ENCODE assay signal across 20 cellular contexts in the genomic region with DNA sequence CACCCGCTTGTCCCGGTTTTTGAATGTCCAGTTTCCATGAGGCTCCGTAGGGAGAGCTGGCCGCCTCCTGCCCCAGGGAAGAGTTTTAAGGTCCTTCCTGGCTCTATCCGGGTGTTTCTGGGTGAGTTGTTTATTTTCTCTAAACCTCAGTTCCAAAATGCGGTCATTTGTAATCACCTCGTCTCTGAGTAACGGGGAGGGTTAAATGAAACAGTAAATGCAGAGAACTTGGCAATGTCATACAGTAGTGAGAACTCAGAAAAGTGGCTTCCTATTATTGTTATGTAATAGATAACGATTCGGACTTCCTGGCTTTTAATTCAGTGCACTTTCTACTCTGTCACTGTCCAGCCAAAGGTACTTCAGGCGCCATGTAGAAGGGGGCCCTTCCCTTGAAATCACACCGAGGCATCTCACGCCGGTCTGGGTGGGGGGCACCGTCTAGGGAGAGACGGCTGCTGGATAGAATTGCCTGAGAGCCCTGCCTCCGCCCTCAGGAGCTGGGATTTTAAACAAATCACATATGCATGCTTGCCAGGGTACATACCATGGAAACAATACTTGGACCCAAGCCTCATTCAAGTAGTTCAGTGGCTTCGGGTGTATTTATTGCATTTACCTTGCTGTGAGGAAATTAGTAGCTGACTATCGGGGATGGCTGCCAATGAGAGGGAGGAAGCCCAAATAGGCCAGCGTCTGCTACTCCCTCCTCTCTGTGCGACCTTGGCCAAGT. TPM values are rescaled to one million over a fixed set of nuclear protein-coding genes. Genes with fewer than 3 reads are reported as not detected.
DNase-seq lines count a peak whose midpoint lies in the region; TF ChIP-seq lines count a peak whose summit lies in the region.
"Had no signal": no experiment of that assay in that cellular context is flagged by ENCODE, and none has a peak within 500 bp of the region (broad histone marks: within the 10 kb centered on the region; RNA-seq: fewer than 3 reads in every experiment).

No MANE protein-coding gene starts in this region.

- no peaks in the 10 kb centered on the region for H3K4me1 ChIP-seq in endodermal cell (ENCODE audit: control insufficient read depth, insufficient read depth, low read length)
- H3K4me1 ChIP-seq in transverse colon = no peaks in the 10 kb centered on the region

- H3K27ac ChIP-seq in endodermal cell (ENCODE audit: low read depth, low read length) (no peak overlapping the region), transverse colon (no peak overlapping the region)
- H3K27ac ChIP-seq: heart left ventricle had no signal

- WGBS in endodermal cell (ENCODE audit: insufficient coverage in 1 of 2, insufficient read length in 1 of 2), 2 experiments = 92 to 93% methylated on average over 14 to 21 of the region's 21 CpGs
- 43 to 53% methylated on average over 10 to 21 of the region's 21 CpGs for WGBS in transverse colon (ENCODE audit: low coverage in 1 of 2), 2 donors

- no peaks in the 10 kb centered on the region for H3K36me3 Mint-ChIP-seq in brain
- H3K36me3 Mint-ChIP-seq in endodermal cell (ENCODE audit: low read depth) = no peaks in the 10 kb centered on the region
- H3K36me3 Mint-ChIP-seq: activated naive CD8-positive, alpha-beta T cell treated with anti-CD3 and anti-CD28 coated beads, Interleukin-2, amount 10 ng/mL, durations not matched to agents 7 days and 5 days had no signal

- H3K9ac ChIP-seq in endodermal cell (ENCODE audit: extremely low read depth, low read length, poor library complexity, severe bottlenecking) = no peak overlapping the region

- in situ Hi-C loops in ACHN (cut with HindIII; ENCODE audit: low pct_ligation_motif_present, low pct_unique_long_range_greater_than_20kb, low sequenced_read_pairs) = no loop called here
- in situ Hi-C loops in transverse colon (cut with MboI; ENCODE audit: low pct_ligation_motif_present in 1 of 4, low pct_unique_long_range_greater_than_20kb in 1 of 4, low sequenced_read_pairs in 3 of 4) = no loop called here

- no peak for TF ChIP-seq EP300 in transverse colon (IDR thresholded peaks at IDR 0.05; ENCODE audit: low read depth)

- H3K27me3 ChIP-seq in endodermal cell (ENCODE audit: control insufficient read depth, insufficient read depth, low read length, poor library complexity, severe bottlenecking) (no peaks in the 10 kb centered on the region), transverse colon (peaks cover 38% of the 10 kb centered on the region)

- H3K27me3 Mint-ChIP-seq in brain = peaks cover 7% of the 10 kb centered on the region
- peaks cover 3% of the 10 kb centered on the region for H3K27me3 Mint-ChIP-seq in endodermal cell (ENCODE audit: insufficient read depth)

- no peak overlapping the region for H3K4me3 ChIP-seq in endodermal cell (ENCODE audit: low read length)
- H3K4me3 ChIP-seq in transverse colon = no peak overlapping the region

- intact Hi-C loops in transverse colon (cut with DNase I; ENCODE audit: low total_unique reads) = no loop called here

- H3K9me3 ChIP-seq in endodermal cell (ENCODE audit: control insufficient read depth, low read length) = no peaks in the 10 kb centered on the region
- H3K9me3 ChIP-seq in transverse colon = no peaks in the 10 kb centered on the region
- H3K9me3 ChIP-seq: heart left ventricle had no signal

- H3K36me3 ChIP-seq in endodermal cell (ENCODE audit: control insufficient read depth, insufficient read depth, low read length) (no peaks in the 10 kb centered on the region), transverse colon (no peaks in the 10 kb centered on the region)
- H3K36me3 ChIP-seq: heart left ventricle had no signal

- DNase-seq in Ammon's horn (ENCODE audit: low spot score) = peak; percentile 58
- DNase-seq in NCI-H1694 (lab: John Stamatoyannopoulos, UW) = peak; percentile 23
- peak; percentile 29 to 46 for DNase-seq in lung microvascular endothelial cell (ENCODE audit: low read depth in 2 of 2)
- no peak for DNase-seq in EL
- no peak for DNase-seq in endodermal cell
- DNase-seq in ACHN = no peak
- DNase-seq in transverse colon = no peak
- DNase-seq: activated CD8-positive, alpha-beta T cell treated with anti-CD3 and anti-CD28 coated beads, Interleukin-2, amount 10 ng/mL, durations not matched to agents 7 days and 5 days; activated naive CD8-positive, alpha-beta T cell treated with anti-CD3 and anti-CD28 coated beads, Interleukin-2, amount 10 ng/mL, durations not matched to agents 7 days and 5 days; activated T-cell treated with anti-CD3 and anti-CD28 coated beads, Interleukin-2, amount 50 U/mL, for 72 hours; heart left ventricle; NCI-H2081 treated with DMSO at 0.1 percent for 48 hours; NCI-H82; RPMI8226; stimulated activated CD4-positive, alpha-beta T cell treated with anti-CD3 and anti-CD28 coated beads, Interleukin-2, amount 100 ng/mL, for 24 hours; SW 1271 had no signal

- no peak for TF ChIP-seq POLR2A in transverse colon (IDR thresholded peaks at IDR 0.05)

- TF ChIP-seq CTCF in brain (conservative IDR thresholded peaks at IDR 0.05) (no peak), endodermal cell (conservative IDR thresholded peaks at IDR 0.05) (no peak), transverse colon (IDR thresholded peaks at IDR 0.05) (no peak)

- H3K27ac Mint-ChIP-seq in brain (peak overlapping the region in 2 of 5 experiments; percentile 62 to 72), endodermal cell (no peak overlapping the region)
- H3K27ac Mint-ChIP-seq: activated CD8-positive, alpha-beta T cell treated with anti-CD3 and anti-CD28 coated beads, Interleukin-2, amount 10 ng/mL, durations not matched to agents 7 days and 5 days; activated naive CD8-positive, alpha-beta T cell treated with anti-CD3 and anti-CD28 coated beads, Interleukin-2, amount 10 ng/mL, durations not matched to agents 7 days and 5 days; activated T-cell treated with anti-CD3 and anti-CD28 coated beads, Interleukin-2, amount 50 U/mL, for 72 hours had no signal

- H3K9me3 Mint-ChIP-seq in brain (peaks cover 0 to 5% (median 0%) of the 10 kb centered on the region in 5 experiments), endodermal cell (no peaks in the 10 kb centered on the region)
- H3K9me3 Mint-ChIP-seq: activated naive CD8-positive, alpha-beta T cell treated with anti-CD3 and anti-CD28 coated beads, Interleukin-2, amount 10 ng/mL, durations not matched to agents 7 days and 5 days; activated T-cell treated with anti-CD3 and anti-CD28 coated beads, Interleukin-2, amount 50 U/mL, for 72 hours; neural crest cell had no signal

- peaks cover 28% of the 10 kb centered on the region for H3K4me1 Mint-ChIP-seq in brain
- peaks cover 4% of the 10 kb centered on the region for H3K4me1 Mint-ChIP-seq in endodermal cell
- H3K4me1 Mint-ChIP-seq: activated naive CD8-positive, alpha-beta T cell treated with anti-CD3 and anti-CD28 coated beads, Interleukin-2, amount 10 ng/mL, durations not matched to agents 7 days and 5 days; neural crest cell had no signal

- H3K4me3 Mint-ChIP-seq in brain (peak overlapping the region in 3 of 5 experiments; percentile 34 to 47 (median 41)), endodermal cell (no peak overlapping the region)
- H3K4me3 Mint-ChIP-seq: activated CD8-positive, alpha-beta T cell treated with anti-CD3 and anti-CD28 coated beads, Interleukin-2, amount 10 ng/mL, durations not matched to agents 7 days and 5 days; activated naive CD8-positive, alpha-beta T cell treated with anti-CD3 and anti-CD28 coated beads, Interleukin-2, amount 10 ng/mL, durations not matched to agents 7 days and 5 days; activated T-cell treated with anti-CD3 and anti-CD28 coated beads, Interleukin-2, amount 50 U/mL, for 72 hours; neural crest cell had no signal

RNA-seq across cellular contexts. Expression of a gene that starts 26.4 kb away (rescaled TPM):
- polyA plus RNA-seq in brain (ENCODE audit: insufficient read depth, low read depth, low replicate concordance) = 1.5 TPM
- total RNA-seq in lung microvascular endothelial cell (not detected in 2 replicates), endodermal cell (under 1 TPM; 0.33 to 0.88 TPM), transverse colon (1 to 10 TPM in 1 of 4 donors, under 1 TPM in 2, not detected in 1; 0.79 to 1.6 (median 0.96) TPM)
- polyA plus RNA-seq in endodermal cell (2013, experiment 1 of 2) = 0.25 TPM
- polyA plus RNA-seq in endodermal cell (2013, experiment 2 of 2) = 0.17 TPM
- total RNA-seq: activated CD8-positive, alpha-beta T cell treated with anti-CD3 and anti-CD28 coated beads, Interleukin-2, amount 10 ng/mL, durations not matched to agents 7 days and 5 days; activated naive CD8-positive, alpha-beta T cell treated with anti-CD3 and anti-CD28 coated beads, Interleukin-2, amount 10 ng/mL, durations not matched to agents 7 days and 5 days; activated T-cell treated with anti-CD3 and anti-CD28 coated beads, Interleukin-2, amount 50 U/mL, for 72 hours; subcutaneous adipose tissue had no signal
- polyA plus RNA-seq: fibroblast of lung had no signal

Comparison
In these comparisons a context has a peak if more than half of its experiments do, and no peak if none do; other contexts are left out.
1. DNase-seq: peak in Ammon's horn (single experiment), NCI-H1694 (single experiment) and lung microvascular endothelial cell (2 of 2); none in EL (single experiment), endodermal cell (single experiment), ACHN (single experiment) and transverse colon (single experiment).